ENCODE assay signal across 19 cellular contexts in the genomic region with DNA sequence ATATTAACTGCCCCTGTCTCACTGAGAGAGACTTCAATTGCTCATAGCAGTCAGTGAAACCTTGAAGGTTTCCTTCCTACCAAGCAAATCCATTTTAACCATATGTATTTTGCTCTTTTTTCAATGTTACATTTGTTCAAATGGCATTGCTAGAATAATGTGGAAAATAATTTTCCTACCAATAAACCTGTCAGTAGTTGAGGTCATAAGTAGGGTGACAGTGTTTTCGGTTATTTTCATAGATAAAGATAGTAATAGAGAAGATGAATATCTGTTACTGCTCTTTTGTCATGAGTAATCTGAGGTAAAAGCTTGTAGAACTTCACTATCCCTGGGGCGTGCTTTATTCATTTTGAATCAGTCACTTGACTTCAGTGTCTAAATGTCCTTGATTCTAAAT. TPM values are rescaled to one million over a fixed set of nuclear protein-coding genes. Genes with fewer than 3 reads are reported as not detected.
DNase-seq lines count a peak whose midpoint lies in the region; ATAC-seq, FAIRE-seq and TF ChIP-seq lines count a peak whose summit lies in the region.
"Had no signal": no experiment of that assay in that cellular context is flagged by ENCODE, and none has a peak within 500 bp of the region (broad histone marks: within the 10 kb centered on the region; RNA-seq: fewer than 3 reads in every experiment).

No MANE protein-coding gene starts in this region.

- 82% methylated on average over 2 of the region's 2 CpGs for WGBS in gastroesophageal sphincter (ENCODE audit: low coverage in 1 of 2), 2 donors

- H3K4me1 Mint-ChIP-seq in HFFc6 (ENCODE audit: low read depth), result peaks cover 35% of the 10 kb centered on the region
- H3K4me1 Mint-ChIP-seq in activated T-helper 2 cell treated with anti-CD3 and anti-CD28 coated beads, Interferon-gamma antibody, Interleukin-2, Interleukin-4, amounts not matched to agents 10 μg/mL and 5 μg/mL and 100 μg/mL, durations not matched to agents 14 hours and 24 hours and 36 hours (ENCODE audit: low read depth), result peaks cover 2% of the 10 kb centered on the region
- no peaks in the 10 kb centered on the region for H3K4me1 Mint-ChIP-seq in naive thymus-derived CD8-positive, alpha-beta T cell
- H3K4me1 Mint-ChIP-seq: B cell; CD4-positive, CD25-positive, alpha-beta regulatory T cell had no signal

- H3K36me3 ChIP-seq in gastroesophageal sphincter, result peaks cover 11 to 95% of the 10 kb centered on the region in 2 donors

- no peak overlapping the region for H3K4me3 Mint-ChIP-seq in HFFc6
- no peak overlapping the region for H3K4me3 Mint-ChIP-seq in activated T-helper 2 cell treated with anti-CD3 and anti-CD28 coated beads, Interferon-gamma antibody, Interleukin-2, Interleukin-4, amounts not matched to agents 10 μg/mL and 5 μg/mL and 100 μg/mL, durations not matched to agents 14 hours and 24 hours and 36 hours (ENCODE audit: low read depth)
- H3K4me3 Mint-ChIP-seq in naive thymus-derived CD8-positive, alpha-beta T cell, result no peak overlapping the region
- H3K4me3 Mint-ChIP-seq: B cell; CD4-positive, CD25-positive, alpha-beta regulatory T cell; CD8-positive, alpha-beta T cell had no signal

- no peak overlapping the region for H3K4me3 ChIP-seq in gastroesophageal sphincter
- H3K4me3 ChIP-seq: BLaER1 had no signal

- FAIRE-seq in H54 (lab: Jason Lieb, UNC), result peak; percentile 48
- FAIRE-seq: GM12892 had no signal

- TF ChIP-seq EP300 in gastroesophageal sphincter (IDR thresholded peaks at IDR 0.05), result no peak

- H3K36me3 Mint-ChIP-seq in HFFc6 (ENCODE audit: low read depth), result peaks cover 61% of the 10 kb centered on the region
- peaks cover 62% of the 10 kb centered on the region for H3K36me3 Mint-ChIP-seq in activated T-helper 2 cell treated with anti-CD3 and anti-CD28 coated beads, Interferon-gamma antibody, Interleukin-2, Interleukin-4, amounts not matched to agents 10 μg/mL and 5 μg/mL and 100 μg/mL, durations not matched to agents 14 hours and 24 hours and 36 hours (ENCODE audit: low read depth)
- H3K36me3 Mint-ChIP-seq in naive thymus-derived CD8-positive, alpha-beta T cell, result peaks cover 0 to 66% (median 7%) of the 10 kb centered on the region in 3 donors

- no peaks in the 10 kb centered on the region for H3K27me3 ChIP-seq in gastroesophageal sphincter
- H3K27me3 ChIP-seq: BLaER1 had no signal

- intact Hi-C loops in activated T-helper 2 cell treated with anti-CD3 and anti-CD28 coated beads, Interferon-gamma antibody, Interleukin-2, Interleukin-4, amounts not matched to agents 10 μg/mL and 5 μg/mL and 100 μg/mL, durations not matched to agents 14 hours and 24 hours and 36 hours (cut with micrococcal nuclease), result loop anchor here (2.0 kb wide), 1 partner anchor 49 kb away; no protein-coding TSS in a partner anchor

- no peak for DNase-seq in H54 (ENCODE audit: insufficient read length, low spot score)
- DNase-seq in HFFc6, result no peak
- DNase-seq in activated T-helper 2 cell treated with anti-CD3 and anti-CD28 coated beads, Interferon-gamma antibody, Interleukin-2, Interleukin-4, amounts not matched to agents 10 μg/mL and 5 μg/mL and 100 μg/mL, durations not matched to agents 14 hours and 24 hours and 36 hours (ENCODE audit: low spot score), result no peak
- no peak for DNase-seq in naive thymus-derived CD8-positive, alpha-beta T cell
- DNase-seq: Caco-2; CD4-positive, CD25-positive, alpha-beta regulatory T cell; CD8-positive, alpha-beta T cell; DMS153; DND-41; GOT3; H7; HCEC 1CT had no signal

- peak overlapping the region; percentile 9; the same call in 1 of the 2 replicates for H3K27ac Mint-ChIP-seq in HFFc6
- H3K27ac Mint-ChIP-seq in activated T-helper 2 cell treated with anti-CD3 and anti-CD28 coated beads, Interferon-gamma antibody, Interleukin-2, Interleukin-4, amounts not matched to agents 10 μg/mL and 5 μg/mL and 100 μg/mL, durations not matched to agents 14 hours and 24 hours and 36 hours, result peak overlapping the region; percentile 62
- no peak overlapping the region for H3K27ac Mint-ChIP-seq in naive thymus-derived CD8-positive, alpha-beta T cell
- H3K27ac Mint-ChIP-seq: B cell; CD4-positive, CD25-positive, alpha-beta regulatory T cell; CD8-positive, alpha-beta T cell had no signal

- H3K4me1 ChIP-seq in gastroesophageal sphincter, result peaks cover 7 to 26% (median 16%) of the 10 kb centered on the region in 3 donors
- H3K4me1 ChIP-seq: BLaER1, Caco-2 had no signal

- H3K27me3 Mint-ChIP-seq in HFFc6 (ENCODE audit: insufficient read depth), result peaks cover 50% of the 10 kb centered on the region
- no peaks in the 10 kb centered on the region for H3K27me3 Mint-ChIP-seq in activated T-helper 2 cell treated with anti-CD3 and anti-CD28 coated beads, Interferon-gamma antibody, Interleukin-2, Interleukin-4, amounts not matched to agents 10 μg/mL and 5 μg/mL and 100 μg/mL, durations not matched to agents 14 hours and 24 hours and 36 hours (ENCODE audit: low read depth)
- no peaks in the 10 kb centered on the region for H3K27me3 Mint-ChIP-seq in naive thymus-derived CD8-positive, alpha-beta T cell
- H3K27me3 Mint-ChIP-seq: B cell; CD4-positive, CD25-positive, alpha-beta regulatory T cell had no signal

- no peak for ATAC-seq in GM19467 (IDR thresholded peaks at IDR 0.05; ENCODE audit: unreplicated experiment)
- no peak for ATAC-seq in gastroesophageal sphincter
- no peak for ATAC-seq in GM21360 (IDR thresholded peaks at IDR 0.05; ENCODE audit: unreplicated experiment)
- ATAC-seq in naive thymus-derived CD8-positive, alpha-beta T cell, result no peak
- ATAC-seq: CD8-positive, alpha-beta T cell had no signal

- H3K27ac ChIP-seq in gastroesophageal sphincter, result no peak overlapping the region
- H3K27ac ChIP-seq: BLaER1, C4-2B had no signal

- TF ChIP-seq CTCF in HFFc6 (IDR thresholded peaks at IDR 0.05) (no peak), gastroesophageal sphincter (IDR thresholded peaks at IDR 0.05) (no peak)

- TF ChIP-seq POLR2A in H54 (IDR thresholded peaks at IDR 0.05; ENCODE audit: low read depth, low read length), result no peak
- no peak for TF ChIP-seq POLR2A in gastroesophageal sphincter (IDR thresholded peaks at IDR 0.05)

- POLR2A ChIA-PET in naive thymus-derived CD8-positive, alpha-beta T cell (lab: Charles Lee), result no interaction called here

- no peaks in the 10 kb centered on the region for H3K9me3 ChIP-seq in gastroesophageal sphincter
- H3K9me3 ChIP-seq: BLaER1 had no signal

- peaks cover 8% of the 10 kb centered on the region for H3K9me3 Mint-ChIP-seq in HFFc6
- H3K9me3 Mint-ChIP-seq in activated T-helper 2 cell treated with anti-CD3 and anti-CD28 coated beads, Interferon-gamma antibody, Interleukin-2, Interleukin-4, amounts not matched to agents 10 μg/mL and 5 μg/mL and 100 μg/mL, durations not matched to agents 14 hours and 24 hours and 36 hours, result no peaks in the 10 kb centered on the region
- H3K9me3 Mint-ChIP-seq in naive thymus-derived CD8-positive, alpha-beta T cell, result no peaks in the 10 kb centered on the region
- H3K9me3 Mint-ChIP-seq: CD4-positive, CD25-positive, alpha-beta regulatory T cell; CD8-positive, alpha-beta T cell had no signal

RNA-seq across cellular contexts. Expression of gene EID3, which starts 32.6 kb away (rescaled TPM):
- total RNA-seq in HFFc6 (2021; fragmentation: NEBNext Ultra II Directional; extraction: Animal tissue kit (Norgen Biotek cat#: 25700)), result 1 to 10 TPM; 2.2 to 4.4 (median 4.1) TPM
- 9.4 and 10.1 TPM in 2 replicates for total RNA-seq in activated T-helper 2 cell treated with anti-CD3 and anti-CD28 coated beads, Interferon-gamma antibody, Interleukin-2, Interleukin-4, amounts not matched to agents 10 μg/mL and 5 μg/mL and 100 μg/mL, durations not matched to agents 14 hours and 24 hours and 36 hours
- 10 to 100 TPM in 3 of 4 donors, 1 to 10 TPM in 1; 6.2 to 24.9 (median 15.0) TPM for total RNA-seq in gastroesophageal sphincter
- 10 to 100 TPM; 10.6 to 13.6 TPM for total RNA-seq in naive thymus-derived CD8-positive, alpha-beta T cell
- 10 to 100 TPM; 10.1 to 13.5 (median 10.8) TPM for polyA plus RNA-seq in naive thymus-derived CD8-positive, alpha-beta T cell

Comparison
In these comparisons a context has a peak if more than half of its experiments do, and no peak if none do; other contexts are left out.
1. H3K27ac Mint-ChIP-seq: peak in HFFc6 (single experiment) and activated T-helper 2 cell treated with anti-CD3 and anti-CD28 coated beads, Interferon-gamma antibody, Interleukin-2, Interleukin-4, amounts not matched to agents 10 μg/mL and 5 μg/mL and 100 μg/mL, durations not matched to agents 14 hours and 24 hours and 36 hours (single experiment); none in naive thymus-derived CD8-positive, alpha-beta T cell (0 of 10).